Comparison of ENCODE assay signal across 25 cellular contexts in genomic region chr3:5813521-5813920, GRCh38.
"Had no signal": no experiment of that assay in that cellular context is flagged by ENCODE, and none has a peak within 500 bp of the region (broad histone marks: within the 10 kb centered on the region; RNA-seq: fewer than 3 reads in every experiment).

No MANE protein-coding gene starts in this region.

- DNase-seq: dermis blood vessel endothelial cell; dorsolateral prefrontal cortex; effector CD4-positive, alpha-beta T cell; effector memory CD4-positive, alpha-beta T cell; foreskin keratinocyte; heart left ventricle; hypothalamus; immature natural killer cell; islet precursor cell; kidney; left cardiac atrium; left lung; left ventricle myocardium superior; lower lobe of right lung; mesenchymal stem cell; mucosa of descending colon; naive B cell; naive thymus-derived CD8-positive, alpha-beta T cell had no signal

- H3K4me3 ChIP-seq: coronary artery, dorsolateral prefrontal cortex, esophagus muscularis mucosa, gastroesophageal sphincter, heart left ventricle, hepatocyte, left lung, lower lobe of right lung, mucosa of descending colon had no signal

- H3K4me2 ChIP-seq: hepatocyte had no signal

- H3K9me3 Mint-ChIP-seq: mesothelial cell of epicardium had no signal

- H3K27ac ChIP-seq: coronary artery, dorsolateral prefrontal cortex, esophagus muscularis mucosa, foreskin keratinocyte, gastroesophageal sphincter, heart left ventricle, hepatocyte, left lung, lower lobe of right lung had no signal

- H3K36me3 Mint-ChIP-seq: immature natural killer cell; mesothelial cell of epicardium; naive B cell; naive thymus-derived CD8-positive, alpha-beta T cell had no signal

- H3K4me1 ChIP-seq: esophagus muscularis mucosa, foreskin keratinocyte, gastroesophageal sphincter, heart left ventricle, left lung, lower lobe of right lung had no signal

- H3K36me3 ChIP-seq: esophagus muscularis mucosa, gastroesophageal sphincter, heart left ventricle, left lung, lower lobe of right lung had no signal

- H3K27me3 ChIP-seq: esophagus muscularis mucosa, foreskin keratinocyte, gastroesophageal sphincter, heart left ventricle, hepatocyte, left lung had no signal

- H2AFZ ChIP-seq: hepatocyte had no signal

- H3K79me2 ChIP-seq: hepatocyte had no signal

- H3K4me3 Mint-ChIP-seq: immature natural killer cell; mesothelial cell of epicardium; naive B cell; naive thymus-derived CD8-positive, alpha-beta T cell had no signal

- H3K27ac Mint-ChIP-seq: immature natural killer cell; mesothelial cell of epicardium; naive B cell; naive thymus-derived CD8-positive, alpha-beta T cell had no signal

- H3K9me3 ChIP-seq: esophagus muscularis mucosa, gastroesophageal sphincter, heart left ventricle, left lung, lower lobe of right lung, mucosa of descending colon had no signal

- FAIRE-seq: endothelial cell of umbilical vein, frontal cortex, kidney had no signal

- H3K4me1 Mint-ChIP-seq: immature natural killer cell; naive B cell; naive thymus-derived CD8-positive, alpha-beta T cell had no signal
